In genomic region chr22:26529345-26529744, GRCh38 we compare ENCODE assay signal across 16 cellular contexts. TPM values are rescaled to one million over a fixed set of nuclear protein-coding genes. Genes with fewer than 3 reads are reported as not detected.
DNase-seq lines count a peak whose midpoint lies in the region; ATAC-seq and TF ChIP-seq lines count a peak whose summit lies in the region.
"Had no signal": no experiment of that assay in that cellular context is flagged by ENCODE, and none has a peak within 500 bp of the region (broad histone marks: within the 10 kb centered on the region; RNA-seq: fewer than 3 reads in every experiment).

No MANE protein-coding gene starts in this region.

- TF ChIP-seq CTCF in RWPE1 (conservative IDR thresholded peaks at IDR 0.05; ENCODE audit: low read depth) (no peak), upper lobe of left lung (IDR thresholded peaks at IDR 0.05) (no peak), ascending aorta (IDR thresholded peaks at IDR 0.05) (no peak)

- TF ChIP-seq EP300 in upper lobe of left lung (IDR thresholded peaks at IDR 0.05) = peak in 3 of 4 donors; percentile 45 to 92 (median 83)

- 46 to 73% methylated on average over 2 of the region's 2 CpGs for WGBS in upper lobe of left lung, 2 donors

- H3K36me3 ChIP-seq in upper lobe of left lung = peaks cover 3 to 89% (median 54%) of the 10 kb centered on the region in 4 donors
- peaks cover 0 to 23% of the 10 kb centered on the region in 2 donors for H3K36me3 ChIP-seq in ascending aorta

- POLR2A ChIA-PET in RWPE1 (lab: Yijun Ruan, JAX; ENCODE audit: low non-redundant PET) = no interaction called here

- peaks cover 0 to 12% (median 6%) of the 10 kb centered on the region in 4 donors for H3K4me1 ChIP-seq in upper lobe of left lung
- peaks cover 0 to 3% of the 10 kb centered on the region in 2 donors for H3K4me1 ChIP-seq in ascending aorta

- DNase-seq in HuH-7 (ENCODE audit: low spot score) (peak; percentile 70), RWPE1 (ENCODE audit: low spot score) (peak; percentile 26), iris pigment epithelial cell (ENCODE audit: low read depth) (peak; percentile 30), upper lobe of left lung (peak in 1 of 2 donors; percentile 73), NCI-H187 (lab: John Stamatoyannopoulos, UW) (no peak), ascending aorta (ENCODE audit: low spot score in 2 of 2) (no peak), cerebellar nuclear complex (lab: John Stamatoyannopoulos, UW) (no peak)
- DNase-seq: activated naive CD4-positive, alpha-beta T cell; central memory CD4-positive, alpha-beta T cell; COR-L47; Karpas-422; naive B cell; NCI-H446; T-helper 9 cell; testis had no signal

- intact Hi-C loops in ascending aorta (cut with DNase I) = no loop called here

- H3K27ac ChIP-seq in RWPE1 = peak overlapping the region; percentile 64
- peak overlapping the region; percentile 23 to 71 (median 66) for H3K27ac ChIP-seq in upper lobe of left lung
- H3K27ac ChIP-seq in ascending aorta = peak overlapping the region in 1 of 2 donors; percentile 19
- H3K27ac ChIP-seq: skin epidermis, testis had no signal

- peak; percentile 32 to 82 for ATAC-seq in upper lobe of left lung (ENCODE audit: low FRiP score in 2 of 2)

- no peak overlapping the region for H3K4me3 ChIP-seq in upper lobe of left lung
- no peak overlapping the region for H3K4me3 ChIP-seq in ascending aorta
- H3K4me3 ChIP-seq: skin epidermis, testis had no signal

- CTCF ChIA-PET in RWPE1 (lab: Yijun Ruan, JAX) = no interaction called here

- no peaks in the 10 kb centered on the region for H3K9me3 ChIP-seq in upper lobe of left lung
- no peaks in the 10 kb centered on the region for H3K9me3 ChIP-seq in ascending aorta
- H3K9me3 ChIP-seq: testis had no signal

- peak in 1 of 4 donors; percentile 14 for TF ChIP-seq POLR2A in upper lobe of left lung (IDR thresholded peaks at IDR 0.05)

- H3K27me3 ChIP-seq in upper lobe of left lung (no peaks in the 10 kb centered on the region), ascending aorta (no peaks in the 10 kb centered on the region)
- H3K27me3 ChIP-seq: testis had no signal

RNA-seq across cellular contexts. Expression of gene TFIP11, which starts 17.1 kb away (rescaled TPM):
- total RNA-seq in upper lobe of left lung = 10 to 100 TPM; 26.3 to 37.7 (median 32.6) TPM
- 11.6 TPM for total RNA-seq in ascending aorta

RNA-seq across cellular contexts. Expression of gene SRRD, which starts 45.7 kb away (rescaled TPM):
- total RNA-seq in upper lobe of left lung (10 to 100 TPM in 3 of 6 donors, 1 to 10 TPM in 3; 6.2 to 25.9 (median 11.3) TPM), ascending aorta (85.6 TPM)

RNA-seq across cellular contexts. Expression of gene HPS4, which starts 45.8 kb away (rescaled TPM):
- total RNA-seq in upper lobe of left lung (10 to 100 TPM; 22.5 to 93.2 (median 34.2) TPM), ascending aorta (39.3 TPM)

Comparison
In these comparisons a context has a peak if more than half of its experiments do, and no peak if none do; other contexts are left out.
1. DNase-seq: peak in HuH-7 (single experiment), RWPE1 (single experiment) and iris pigment epithelial cell (single experiment); none in NCI-H187 (0 of 2), ascending aorta (0 of 2) and cerebellar nuclear complex (0 of 2).